In genomic region chr3:162441716-162442115, GRCh38 we compare ENCODE assay signal across 18 cellular contexts.
"Had no signal": no experiment of that assay in that cellular context is flagged by ENCODE, and none has a peak within 500 bp of the region (broad histone marks: within the 10 kb centered on the region; RNA-seq: fewer than 3 reads in every experiment).

No MANE protein-coding gene starts in this region.

- H3K27ac Mint-ChIP-seq: activated naive CD4-positive, alpha-beta T cell treated with anti-CD3 and anti-CD28 coated beads for 36 hours; activated T-helper 2 cell treated with anti-CD3 and anti-CD28 coated beads, Interferon-gamma antibody, Interleukin-2, Interleukin-4, amounts not matched to agents 10 μg/mL and 5 μg/mL and 100 μg/mL, durations not matched to agents 14 hours and 24 hours and 36 hours; memory B cell; natural killer cell treated with Interleukin-12 subunit alpha and Interleukin-12 subunit beta and Interleukin-15 and Interleukin-18, amount 100 ng/mL, for 72 hours; stimulated activated naive B cell treated with anti-CD40 and anti-IgM and Interleukin-4, amounts not matched to agents 10 μg/mL and 1 μg/mL and 100 μg/mL, for 72 hours; T-cell had no signal

- H3K4me3 Mint-ChIP-seq: activated naive CD4-positive, alpha-beta T cell treated with anti-CD3 and anti-CD28 coated beads for 36 hours; memory B cell; natural killer cell treated with Interleukin-12 subunit alpha and Interleukin-12 subunit beta and Interleukin-15 and Interleukin-18, amount 100 ng/mL, for 72 hours; stimulated activated naive B cell treated with anti-CD40 and anti-IgM and Interleukin-4, amounts not matched to agents 10 μg/mL and 1 μg/mL and 100 μg/mL, for 72 hours; T-cell had no signal

- H3K4me1 ChIP-seq: esophagus squamous epithelium, gastroesophageal sphincter, left lung, thyroid gland had no signal

- H3K4me3 ChIP-seq: esophagus squamous epithelium, gastroesophageal sphincter, left lung, thyroid gland had no signal

- H3K4me1 Mint-ChIP-seq: memory B cell; stimulated activated naive B cell treated with anti-CD40 and anti-IgM and Interleukin-4, amounts not matched to agents 10 μg/mL and 1 μg/mL and 100 μg/mL, for 72 hours; T-cell had no signal

- H3K9me3 ChIP-seq: esophagus squamous epithelium, gastroesophageal sphincter, thyroid gland had no signal

- H3K27me3 ChIP-seq: esophagus squamous epithelium, gastroesophageal sphincter, left lung, thyroid gland had no signal

- DNase-seq: activated naive CD4-positive, alpha-beta T cell treated with anti-CD3 and anti-CD28 coated beads for 36 hours; central memory CD4-positive, alpha-beta T cell; cortex of kidney; effector CD8-positive, alpha-beta T cell; esophagus squamous epithelium; left lung; nucleus accumbens; posterior cingulate gyrus; retina; stimulated activated CD4-positive, alpha-beta T cell treated with anti-CD3 and anti-CD28 coated beads, Interleukin-2, amount 100 ng/mL, for 48 hours; stimulated activated naive B cell treated with anti-CD40 and anti-IgM and Interleukin-4, amounts not matched to agents 10 μg/mL and 1 μg/mL and 100 μg/mL, for 72 hours; T-cell; T1000; thyroid gland had no signal

- H3K36me3 Mint-ChIP-seq: memory B cell; natural killer cell treated with Interleukin-12 subunit alpha and Interleukin-12 subunit beta and Interleukin-15 and Interleukin-18, amount 100 ng/mL, for 72 hours; stimulated activated naive B cell treated with anti-CD40 and anti-IgM and Interleukin-4, amounts not matched to agents 10 μg/mL and 1 μg/mL and 100 μg/mL, for 72 hours; T-cell had no signal

- H3K36me3 ChIP-seq: esophagus squamous epithelium, gastroesophageal sphincter, left lung, thyroid gland had no signal

- H3K27me3 Mint-ChIP-seq: memory B cell; natural killer cell treated with Interleukin-12 subunit alpha and Interleukin-12 subunit beta and Interleukin-15 and Interleukin-18, amount 100 ng/mL, for 72 hours; stimulated activated naive B cell treated with anti-CD40 and anti-IgM and Interleukin-4, amounts not matched to agents 10 μg/mL and 1 μg/mL and 100 μg/mL, for 72 hours; T-cell had no signal

- H3K27ac ChIP-seq: esophagus squamous epithelium, gastroesophageal sphincter, left lung, thyroid gland had no signal
